13 cellular contexts compared by ENCODE assay signal in genomic region chr5:150540615-150541396, GRCh38. TPM values are rescaled to one million over a fixed set of nuclear protein-coding genes. Genes with fewer than 3 reads are reported as not detected.
A peak's percentile ranks its signal among the peaks of the same experiment; 100 is the strongest.
DNase-seq lines count a peak whose midpoint lies in the region; ATAC-seq and TF ChIP-seq lines count a peak whose summit lies in the region.
"Had no signal": no experiment of that assay in that cellular context is flagged by ENCODE, and none has a peak within 500 bp of the region (broad histone marks: within the 10 kb centered on the region; RNA-seq: fewer than 3 reads in every experiment).

No MANE protein-coding gene starts in this region.

- no peak overlapping the region for H3K23ac ChIP-seq in H9 (ENCODE audit: insufficient read length, low read depth, low read length)

- H3K79me1 ChIP-seq in H9 (ENCODE audit: insufficient read depth, low read depth, low read length, poor library complexity, severe bottlenecking) = no peaks in the 10 kb centered on the region

- no peak overlapping the region for H4K8ac ChIP-seq in H9 (replicated peaks; ENCODE audit: insufficient read length, low read depth, low read length)

- no peak overlapping the region for H3K4ac ChIP-seq in H9 (ENCODE audit: low read depth, low read length)

- H3K4me1 Mint-ChIP-seq in H9 = peaks cover 15 to 17% of the 10 kb centered on the region in 2 experiments
- H3K4me1 Mint-ChIP-seq: activated CD4-positive, alpha-beta T cell treated with anti-CD3 and anti-CD28 coated beads, Interleukin-2, amount 10 ng/mL, durations not matched to agents 7 days and 5 days had no signal

- H2AFZ ChIP-seq in H9 (ENCODE audit: low read length) = no peak overlapping the region

- H3K4me2 ChIP-seq in H9 (ENCODE audit: insufficient read depth, insufficient read length, low read length) = no peak overlapping the region

- DNase-seq in AG10803 (ENCODE audit: low read depth) (peak; percentile 86), foreskin fibroblast (peak; percentile 80 to 90), prostate gland (ENCODE audit: low spot score) (peak; percentile 85), H9 (no peak), KBM-7 (no peak)
- DNase-seq: activated CD4-positive, alpha-beta T cell treated with anti-CD3 and anti-CD28 coated beads, Interleukin-2, amount 10 ng/mL, durations not matched to agents 7 days and 5 days; CD8-positive, alpha-beta T cell; cortex of kidney had no signal

- H3K4me1 ChIP-seq in prostate gland (replicated peaks) = peaks cover 4% of the 10 kb centered on the region
- no peaks in the 10 kb centered on the region; the same call in 1 of the 2 replicates for H3K4me1 ChIP-seq in H9 (ENCODE audit: insufficient read depth, low read length)

- H4K91ac ChIP-seq in H9 (ENCODE audit: insufficient read length, low read depth, low read length) = no peak overlapping the region

- H2BK15ac ChIP-seq in H9 (ENCODE audit: low read depth, low read length) = no peak overlapping the region

- H3T11ph ChIP-seq in H9 (ENCODE audit: low read length) = no peak overlapping the region

- H3K79me2 ChIP-seq in H9 (ENCODE audit: insufficient read depth, low read length) = no peaks in the 10 kb centered on the region

- ATAC-seq in HG03045 (IDR thresholded peaks at IDR 0.05; ENCODE audit: unreplicated experiment) (no peak), GM21723 (IDR thresholded peaks at IDR 0.05; ENCODE audit: unreplicated experiment) (no peak)
- ATAC-seq: CD8-positive, alpha-beta T cell; stimulated activated memory B cell treated with anti-CD40 and anti-IgM and Interleukin-4, amounts not matched to agents 10 μg/mL and 1 μg/mL and 100 μg/mL, for 72 hours had no signal

- H3K4me3 ChIP-seq in AG10803 (ENCODE audit: low read length) (no peak overlapping the region), foreskin fibroblast (ENCODE audit: low read depth in 1 of 2, low read length in 2 of 2) (no peak overlapping the region), prostate gland (no peak overlapping the region)

- no peak overlapping the region for H4K5ac ChIP-seq in H9 (ENCODE audit: insufficient read length, low read depth, low read length)

- no peak overlapping the region; a peak in 1 of 7 replicates for H3K27ac Mint-ChIP-seq in H9
- H3K27ac Mint-ChIP-seq: activated CD4-positive, alpha-beta T cell treated with anti-CD3 and anti-CD28 coated beads, Interleukin-2, amount 10 ng/mL, durations not matched to agents 7 days and 5 days; CD8-positive, alpha-beta T cell; stimulated activated memory B cell treated with anti-CD40 and anti-IgM and Interleukin-4, amounts not matched to agents 10 μg/mL and 1 μg/mL and 100 μg/mL, for 72 hours had no signal

- intact Hi-C loops in prostate gland (cut with DNase I) = loop anchor here (5.0 kb wide), 1 partner anchor 79 kb away; no protein-coding TSS in a partner anchor

- in situ Hi-C loops in KBM-7 (cut with MboI; ENCODE audit: low pct_unique_long_range_greater_than_20kb, low sequenced_read_pairs) = no loop called here

- no peak for TF ChIP-seq POLR2A in prostate gland (IDR thresholded peaks at IDR 0.05)

- peak overlapping the region; percentile 22; the same call in 1 of the 2 replicates for H3K27ac ChIP-seq in VCaP
- peak overlapping the region in 1 of 2 donors; percentile 40 for H3K27ac ChIP-seq in prostate gland
- H3K27ac ChIP-seq in H9 (ENCODE audit: insufficient read length, low read depth, low read length) = no peak overlapping the region
- H3K27ac ChIP-seq: neutrophil had no signal

- 51% methylated on average over 15 of the region's 15 CpGs for WGBS in prostate gland
- WGBS in H9 (ENCODE audit: extremely low coverage, insufficient read length, low lambda C conversion rate) = no CpG with 5 or more reads among the region's 15 CpGs

- no peak overlapping the region for H3K56ac ChIP-seq in H9 (ENCODE audit: insufficient read length, low read depth, low read length)

- H3K9me3 ChIP-seq in prostate gland (no peaks in the 10 kb centered on the region), H9 (ENCODE audit: control insufficient read depth, low read depth, low read length) (no peaks in the 10 kb centered on the region)

- H3K27me3 Mint-ChIP-seq in H9 (ENCODE audit: low read depth) = no peaks in the 10 kb centered on the region
- H3K27me3 Mint-ChIP-seq: activated CD4-positive, alpha-beta T cell treated with anti-CD3 and anti-CD28 coated beads, Interleukin-2, amount 10 ng/mL, durations not matched to agents 7 days and 5 days; stimulated activated memory B cell treated with anti-CD40 and anti-IgM and Interleukin-4, amounts not matched to agents 10 μg/mL and 1 μg/mL and 100 μg/mL, for 72 hours had no signal

- no peak overlapping the region for H2BK5ac ChIP-seq in H9 (ENCODE audit: insufficient read length, low read length)

- H3K23me2 ChIP-seq in H9 (ENCODE audit: insufficient read length, low read depth, low read length, poor library complexity, severe bottlenecking) = no peaks in the 10 kb centered on the region

- peaks cover 7 to 22% of the 10 kb centered on the region in 2 donors for H3K36me3 ChIP-seq in prostate gland

- no peak overlapping the region for H2BK20ac ChIP-seq in H9 (ENCODE audit: low read depth, low read length, poor library complexity, severe bottlenecking)

- no peaks in the 10 kb centered on the region for H3K9me3 Mint-ChIP-seq in H9
- H3K9me3 Mint-ChIP-seq: activated CD4-positive, alpha-beta T cell treated with anti-CD3 and anti-CD28 coated beads, Interleukin-2, amount 10 ng/mL, durations not matched to agents 7 days and 5 days; CD8-positive, alpha-beta T cell; stimulated activated memory B cell treated with anti-CD40 and anti-IgM and Interleukin-4, amounts not matched to agents 10 μg/mL and 1 μg/mL and 100 μg/mL, for 72 hours had no signal

- H3K4me3 Mint-ChIP-seq in H9 = no peak overlapping the region
- H3K4me3 Mint-ChIP-seq: activated CD4-positive, alpha-beta T cell treated with anti-CD3 and anti-CD28 coated beads, Interleukin-2, amount 10 ng/mL, durations not matched to agents 7 days and 5 days; CD8-positive, alpha-beta T cell; stimulated activated memory B cell treated with anti-CD40 and anti-IgM and Interleukin-4, amounts not matched to agents 10 μg/mL and 1 μg/mL and 100 μg/mL, for 72 hours had no signal

- TF ChIP-seq CTCF in AG10803 (conservative IDR thresholded peaks at IDR 0.05; ENCODE audit: low read length) (no peak), VCaP (conservative IDR thresholded peaks at IDR 0.05) (no peak), foreskin fibroblast (IDR thresholded peaks at IDR 0.05; ENCODE audit: low read depth, low read length) (no peak), prostate gland (IDR thresholded peaks at IDR 0.05) (no peak), H9 (conservative IDR thresholded peaks at IDR 0.05) (no peak)

- H3K36me3 Mint-ChIP-seq in H9 (ENCODE audit: insufficient read depth in 1 of 3, low read depth in 3 of 3) = peaks cover 45 to 86% (median 70%) of the 10 kb centered on the region in 3 experiments; a peak in 6 of 7 replicates
- H3K36me3 Mint-ChIP-seq: CD8-positive, alpha-beta T cell had no signal

- H2AK5ac ChIP-seq in H9 (ENCODE audit: insufficient read length, low read length) = no peak overlapping the region

- no peak overlapping the region for H3K9ac ChIP-seq in H9 (ENCODE audit: extremely low read depth, insufficient read length, low read length)

- no peak overlapping the region for H3K14ac ChIP-seq in H9 (ENCODE audit: insufficient read depth, low read length)

- no peak overlapping the region for H2BK12ac ChIP-seq in H9 (ENCODE audit: insufficient read length, low read depth, low read length)

- no peaks in the 10 kb centered on the region for H4K20me1 ChIP-seq in H9 (ENCODE audit: control insufficient read depth, insufficient read depth, insufficient read length)

- H3K27me3 ChIP-seq in prostate gland (replicated peaks; ENCODE audit: insufficient read depth) (no peaks in the 10 kb centered on the region), H9 (ENCODE audit: insufficient read depth, low read length) (no peaks in the 10 kb centered on the region)
- H3K27me3 ChIP-seq: neutrophil had no signal

- H2BK120ac ChIP-seq in H9 (ENCODE audit: low read depth, low read length, poor library complexity, severe bottlenecking) = no peak overlapping the region

- H3K18ac ChIP-seq in H9 (ENCODE audit: insufficient read length, low read depth, low read length) = no peak overlapping the region

RNA-seq across cellular contexts. Expression of gene NDST1, which starts 32.9 kb away (rescaled TPM):
- total RNA-seq in prostate gland (100 to 1,000 TPM in 1 of 2 donors, 10 to 100 TPM in 1; 65.8 to 175 TPM), H9 (2021) (59.2 and 65.5 TPM in 2 replicates)

Comparison
In these comparisons a context has a peak if more than half of its experiments do, and no peak if none do; other contexts are left out.
1. DNase-seq: peak in AG10803 (single experiment), foreskin fibroblast (2 of 2) and prostate gland (single experiment); none in H9 (single experiment) and KBM-7 (single experiment).